1 cellular context compared by ENCODE assay signal in the genomic region with DNA sequence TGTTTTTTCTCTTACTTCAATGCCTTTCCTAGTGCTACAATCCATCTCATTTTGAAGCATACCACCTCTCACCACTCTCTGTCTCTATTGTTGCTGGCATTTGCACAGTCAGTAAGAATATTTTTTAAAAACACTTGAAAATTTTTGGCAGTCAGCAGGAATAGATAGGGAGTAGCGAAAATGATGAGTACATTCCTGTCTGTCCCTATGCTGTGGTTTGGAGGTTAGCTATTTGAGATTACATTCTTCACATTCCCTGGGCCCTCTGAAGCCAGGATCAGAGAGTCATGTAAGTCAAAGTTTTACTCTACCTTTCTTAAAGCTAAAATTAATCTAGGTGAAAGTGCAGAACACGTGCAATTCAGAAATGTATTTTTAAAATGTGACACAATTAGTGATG.
A peak's percentile ranks its signal among the peaks of the same experiment; 100 is the strongest.
TF ChIP-seq lines count a peak whose summit lies in the region.

No MANE protein-coding gene starts in this region.

TF ChIP-seq in H1, 55 proteins besides CTCF, POLR2A, EP300 and RAD21:
- peak; percentile 99 for TF ChIP-seq TEAD4 (IDR thresholded peaks at IDR 0.05; ENCODE audit: low read depth, low read length)
- TF ChIP-seq SIN3A (conservative IDR thresholded peaks at IDR 0.05 in 1 of 2, IDR thresholded peaks at IDR 0.05 in 1 of 2; ENCODE audit: low read depth in 1 of 2, low read length in 2 of 2): no peak
